In the genomic region with DNA sequence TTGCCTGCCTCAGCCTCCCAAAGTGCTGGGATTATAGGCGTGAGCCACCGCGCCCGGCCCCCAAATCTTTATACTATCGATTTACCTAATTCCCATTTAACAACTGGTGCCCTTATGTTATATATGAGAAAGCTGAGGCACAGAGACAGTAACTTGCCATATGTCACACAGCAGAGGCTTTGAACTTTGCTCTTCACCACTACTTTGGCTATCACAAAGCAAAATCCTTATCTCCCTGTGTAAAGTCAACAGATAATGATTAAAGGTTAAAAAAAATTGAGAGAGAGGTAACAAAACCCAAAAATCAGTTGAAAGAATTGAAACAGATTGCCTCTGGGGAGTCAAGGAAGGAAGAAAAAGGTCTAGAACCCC, we compare ENCODE assay signal across 11 cellular contexts. TPM values are rescaled to one million over a fixed set of nuclear protein-coding genes. Genes with fewer than 3 reads are reported as not detected.
DNase-seq lines count a peak whose midpoint lies in the region; ATAC-seq lines count a peak whose summit lies in the region.
"Had no signal": no experiment of that assay in that cellular context is flagged by ENCODE, and none has a peak within 500 bp of the region (broad histone marks: within the 10 kb centered on the region; RNA-seq: fewer than 3 reads in every experiment).

No MANE protein-coding gene starts in this region.

- peak overlapping the region; percentile 66 for H3K4me2 ChIP-seq in Karpas-422 (ENCODE audit: low read depth, low read length, poor library complexity, severe bottlenecking)

- peak overlapping the region; percentile 49 to 90 (median 77) for H3K4me3 Mint-ChIP-seq in CD8-positive, alpha-beta memory T cell
- peak overlapping the region; percentile 72 for H3K4me3 Mint-ChIP-seq in activated naive CD8-positive, alpha-beta T cell treated with anti-CD3 and anti-CD28 coated beads, Interleukin-2, amount 10 ng/mL, durations not matched to agents 7 days and 5 days
- H3K4me3 Mint-ChIP-seq in naive thymus-derived CD4-positive, alpha-beta T cell, result peak overlapping the region; percentile 21 to 88 (median 80)

- H3K27me3 ChIP-seq in CD8-positive, alpha-beta memory T cell (ENCODE audit: insufficient read depth, low read length, poor library complexity, severe bottlenecking), result no peaks in the 10 kb centered on the region
- no peaks in the 10 kb centered on the region for H3K27me3 ChIP-seq in Karpas-422 (ENCODE audit: low read length)
- H3K27me3 ChIP-seq in naive thymus-derived CD4-positive, alpha-beta T cell (ENCODE audit: control insufficient read depth in 2 of 2, insufficient read depth in 2 of 2, low read length in 2 of 2), result no peaks in the 10 kb centered on the region

- H3K27ac Mint-ChIP-seq in CD8-positive, alpha-beta memory T cell, result peak overlapping the region; percentile 85 to 99 (median 94)
- H3K27ac Mint-ChIP-seq in activated naive CD8-positive, alpha-beta T cell treated with anti-CD3 and anti-CD28 coated beads, Interleukin-2, amount 10 ng/mL, durations not matched to agents 7 days and 5 days, result peak overlapping the region; percentile 92
- peak overlapping the region; percentile 92 to 97 (median 96) for H3K27ac Mint-ChIP-seq in naive thymus-derived CD4-positive, alpha-beta T cell

- H3K4me1 ChIP-seq in CD8-positive, alpha-beta memory T cell (ENCODE audit: insufficient read depth, low read length), result peaks cover 63% of the 10 kb centered on the region
- H3K4me1 ChIP-seq in Karpas-422 (ENCODE audit: low read length), result peaks cover 54% of the 10 kb centered on the region
- peaks cover 35 to 48% of the 10 kb centered on the region in 2 donors for H3K4me1 ChIP-seq in naive thymus-derived CD4-positive, alpha-beta T cell (ENCODE audit: control insufficient read depth in 2 of 2, insufficient read depth in 2 of 2, low read length in 2 of 2)
- H3K4me1 ChIP-seq: parathyroid adenoma had no signal

- no peaks in the 10 kb centered on the region for H3K36me3 ChIP-seq in CD8-positive, alpha-beta memory T cell (ENCODE audit: insufficient read depth, low read length)
- no peaks in the 10 kb centered on the region for H3K36me3 ChIP-seq in Karpas-422 (ENCODE audit: insufficient read depth, low read length)
- no peaks in the 10 kb centered on the region for H3K36me3 ChIP-seq in naive thymus-derived CD4-positive, alpha-beta T cell (ENCODE audit: control insufficient read depth in 2 of 3, insufficient read depth in 3 of 3, low read length in 3 of 3)

- H3K4me1 Mint-ChIP-seq in CD8-positive, alpha-beta memory T cell, result peaks cover 55 to 77% (median 71%) of the 10 kb centered on the region in 3 donors
- peaks cover 32% of the 10 kb centered on the region for H3K4me1 Mint-ChIP-seq in activated naive CD8-positive, alpha-beta T cell treated with anti-CD3 and anti-CD28 coated beads, Interleukin-2, amount 10 ng/mL, durations not matched to agents 7 days and 5 days
- peaks cover 54 to 75% (median 68%) of the 10 kb centered on the region in 7 donors for H3K4me1 Mint-ChIP-seq in naive thymus-derived CD4-positive, alpha-beta T cell

- no peak overlapping the region for H3K4me3 ChIP-seq in CD8-positive, alpha-beta memory T cell (ENCODE audit: low read length)
- H3K4me3 ChIP-seq in Karpas-422 (ENCODE audit: low read length), result no peak overlapping the region
- no peak overlapping the region for H3K4me3 ChIP-seq in naive thymus-derived CD4-positive, alpha-beta T cell (ENCODE audit: low read length)

- POLR2A ChIA-PET in CD8-positive, alpha-beta memory T cell (lab: Charles Lee), result interaction anchor here (1.1 to 4.8 kb wide), 3 partner anchors 17 to 82 kb away, joined by 5 to 29 read pairs (median 7); a partner anchor contains a TSS
- POLR2A ChIA-PET in activated naive CD8-positive, alpha-beta T cell treated with anti-CD3 and anti-CD28 coated beads, Interleukin-2, amount 10 ng/mL, durations not matched to agents 7 days and 5 days (lab: Charles Lee), result interaction anchor here (1.5 to 3.4 kb wide), 5 partner anchors 10 to 118 kb away, joined by 6 to 27 read pairs (median 8); a partner anchor contains a TSS
- POLR2A ChIA-PET in naive thymus-derived CD4-positive, alpha-beta T cell (lab: Charles Lee), result interaction anchor here (0.5 to 6.1 kb wide), 7 partner anchors 10 to 1870 kb away, joined by 3 to 51 read pairs (median 4); a partner anchor contains a TSS

- peaks cover 0 to 9% (median 2%) of the 10 kb centered on the region in 3 donors for H3K36me3 Mint-ChIP-seq in CD8-positive, alpha-beta memory T cell
- peaks cover 8% of the 10 kb centered on the region for H3K36me3 Mint-ChIP-seq in activated naive CD8-positive, alpha-beta T cell treated with anti-CD3 and anti-CD28 coated beads, Interleukin-2, amount 10 ng/mL, durations not matched to agents 7 days and 5 days
- H3K36me3 Mint-ChIP-seq in naive thymus-derived CD4-positive, alpha-beta T cell, result peaks cover 0 to 4% (median 3%) of the 10 kb centered on the region in 5 donors

- peak overlapping the region; percentile 58 for H3K27ac ChIP-seq in CD8-positive, alpha-beta memory T cell (ENCODE audit: low read depth, low read length)
- H3K27ac ChIP-seq in Karpas-422 (ENCODE audit: low read length), result peak overlapping the region; percentile 82
- peak overlapping the region; percentile 75 for H3K27ac ChIP-seq in naive thymus-derived CD4-positive, alpha-beta T cell (ENCODE audit: low read depth, low read length)
- H3K27ac ChIP-seq: parathyroid adenoma had no signal

- H3K9me3 ChIP-seq in CD8-positive, alpha-beta memory T cell (ENCODE audit: low read length), result no peaks in the 10 kb centered on the region
- no peaks in the 10 kb centered on the region for H3K9me3 ChIP-seq in Karpas-422 (ENCODE audit: low read length)
- no peaks in the 10 kb centered on the region for H3K9me3 ChIP-seq in naive thymus-derived CD4-positive, alpha-beta T cell (ENCODE audit: control insufficient read depth in 2 of 3, low read length in 3 of 3)

- ATAC-seq in activated naive CD8-positive, alpha-beta T cell treated with anti-CD3 and anti-CD28 coated beads, Interleukin-2, amount 10 ng/mL, durations not matched to agents 7 days and 5 days (ENCODE audit: low read depth), result no peak
- ATAC-seq in naive thymus-derived CD4-positive, alpha-beta T cell, result no peak

- intact Hi-C loops in naive thymus-derived CD4-positive, alpha-beta T cell (cut with micrococcal nuclease), result no loop called here

- H4K20me1 ChIP-seq in Karpas-422 (ENCODE audit: insufficient read depth, low read depth, low read length), result no peaks in the 10 kb centered on the region

- no peak overlapping the region for H2AFZ ChIP-seq in Karpas-422 (ENCODE audit: low read length)
- H2AFZ ChIP-seq: parathyroid adenoma had no signal

- peaks cover 0 to 2% (median 0%) of the 10 kb centered on the region in 5 donors for H3K9me3 Mint-ChIP-seq in CD8-positive, alpha-beta memory T cell
- no peaks in the 10 kb centered on the region for H3K9me3 Mint-ChIP-seq in activated naive CD8-positive, alpha-beta T cell treated with anti-CD3 and anti-CD28 coated beads, Interleukin-2, amount 10 ng/mL, durations not matched to agents 7 days and 5 days
- H3K9me3 Mint-ChIP-seq in naive thymus-derived CD4-positive, alpha-beta T cell, result peaks cover 0 to 2% (median 0%) of the 10 kb centered on the region in 11 donors

- H3K9me2 ChIP-seq in Karpas-422 (replicated peaks; ENCODE audit: insufficient read depth, low read length), result no peaks in the 10 kb centered on the region

- no peak for DNase-seq in CD8-positive, alpha-beta memory T cell
- DNase-seq in Karpas-422 (no peak), amygdala (lab: John Stamatoyannopoulos, UW) (no peak), RKO (ENCODE audit: low spot score) (no peak), anterior cingulate cortex (lab: John Stamatoyannopoulos, UW) (no peak)
- DNase-seq in activated naive CD8-positive, alpha-beta T cell treated with anti-CD3 and anti-CD28 coated beads, Interleukin-2, amount 10 ng/mL, durations not matched to agents 7 days and 5 days, result no peak
- DNase-seq in naive thymus-derived CD4-positive, alpha-beta T cell, result no peak
- DNase-seq in stimulated activated naive CD4-positive, alpha-beta T cell treated with Interleukin-2 at 50 U/mL for 16 hours (lab: John Stamatoyannopoulos, UW), result no peak
- DNase-seq: erythroblast, OCI-M1 had no signal

- CTCF ChIA-PET in CD8-positive, alpha-beta memory T cell (lab: Charles Lee), result interaction anchor here (1.1 to 4.8 kb wide), 4 partner anchors 17 to 147 kb away, joined by 4 to 20 read pairs (median 6); a partner anchor contains a TSS
- CTCF ChIA-PET in naive thymus-derived CD4-positive, alpha-beta T cell (lab: Charles Lee), result interaction anchor here (0.6 kb wide), 1 partner anchor 17 kb away, joined by 3 read pairs; no protein-coding TSS in a partner anchor

- 0 out of 2 replicates have a peak overlapping the region, but pooled peaks have one; percentile 30 for H3K9ac ChIP-seq in Karpas-422 (ENCODE audit: low read length)
- H3K9ac ChIP-seq: parathyroid adenoma had no signal

- peaks cover 98% of the 10 kb centered on the region for H3K79me2 ChIP-seq in Karpas-422 (ENCODE audit: low read length)

- peaks cover 0 to 3% of the 10 kb centered on the region in 2 donors for H3K27me3 Mint-ChIP-seq in CD8-positive, alpha-beta memory T cell
- H3K27me3 Mint-ChIP-seq in activated naive CD8-positive, alpha-beta T cell treated with anti-CD3 and anti-CD28 coated beads, Interleukin-2, amount 10 ng/mL, durations not matched to agents 7 days and 5 days, result no peaks in the 10 kb centered on the region
- no peaks in the 10 kb centered on the region for H3K27me3 Mint-ChIP-seq in naive thymus-derived CD4-positive, alpha-beta T cell

RNA-seq across cellular contexts. Expression of a gene that starts 22.3 kb away (rescaled TPM):
- 10 to 100 TPM; 53.3 to 61.9 TPM for total RNA-seq in CD8-positive, alpha-beta memory T cell
- 18.8 TPM for polyA plus RNA-seq in CD8-positive, alpha-beta memory T cell
- total RNA-seq in Karpas-422 (2014; rRNA removed; shearing (Covaris generic); ENCODE audit: low replicate concordance), result 28.8 and 33.9 TPM in 2 replicates
- 10 to 100 TPM; 66.1 to 73.8 TPM for total RNA-seq in activated naive CD8-positive, alpha-beta T cell treated with anti-CD3 and anti-CD28 coated beads, Interleukin-2, amount 10 ng/mL, durations not matched to agents 7 days and 5 days
- total RNA-seq in naive thymus-derived CD4-positive, alpha-beta T cell, result 10 to 100 TPM; 45.2 to 74.6 (median 53.7) TPM
- 1 to 10 TPM; 8.8 to 8.9 TPM for polyA plus RNA-seq in naive thymus-derived CD4-positive, alpha-beta T cell
